In genomic region chr7:69947998-69948397, GRCh38 we compare ENCODE assay signal across 15 cellular contexts.
DNase-seq lines count a peak whose midpoint lies in the region; ATAC-seq, FAIRE-seq and TF ChIP-seq lines count a peak whose summit lies in the region.
"Had no signal": no experiment of that assay in that cellular context is flagged by ENCODE, and none has a peak within 500 bp of the region (broad histone marks: within the 10 kb centered on the region; RNA-seq: fewer than 3 reads in every experiment).

No MANE protein-coding gene starts in this region.

- no peak overlapping the region for H3K4me2 ChIP-seq in PC-3 (ENCODE audit: low read length)
- H3K4me2 ChIP-seq: BLaER1 treated with 17β-estradiol and CSF1 and Interleukin-3, amounts not matched to agents 10 nM and 100 nM had no signal

- no peak overlapping the region for H2AFZ ChIP-seq in PC-3 (ENCODE audit: low read length)

- TF ChIP-seq CTCF in D721Med (IDR thresholded peaks at IDR 0.05; ENCODE audit: insufficient read depth, missing control alignments) (no peak), left lung (IDR thresholded peaks at IDR 0.05) (no peak), PC-3 (conservative IDR thresholded peaks at IDR 0.05; ENCODE audit: low read depth, low read length) (no peak)

- no peaks in the 10 kb centered on the region for H3K4me1 Mint-ChIP-seq in activated T-helper 1 cell treated with anti-CD3 and anti-CD28 coated beads, Interleukin-12 subunit alpha, Interleukin-12 subunit beta, Interleukin-2, Interleukin-4 antibody, amounts not matched to agents 30 ng/mL and 10 ng/mL and 1 ng/mL, durations not matched to agents 14 hours and 24 hours and 36 hours (ENCODE audit: low read depth)
- H3K4me1 Mint-ChIP-seq: CD8-positive, alpha-beta memory T cell had no signal

- H3K27ac ChIP-seq in left lung (no peak overlapping the region), PC-3 (ENCODE audit: low read length) (no peak overlapping the region)
- H3K27ac ChIP-seq: BLaER1 treated with 17β-estradiol and CSF1 and Interleukin-3, amounts not matched to agents 10 nM and 100 nM had no signal

- CTCF ChIA-PET in PC-3 (lab: Charles Lee): no interaction called here

- no peaks in the 10 kb centered on the region for H3K36me3 Mint-ChIP-seq in activated T-helper 1 cell treated with anti-CD3 and anti-CD28 coated beads, Interleukin-12 subunit alpha, Interleukin-12 subunit beta, Interleukin-2, Interleukin-4 antibody, amounts not matched to agents 30 ng/mL and 10 ng/mL and 1 ng/mL, durations not matched to agents 14 hours and 24 hours and 36 hours (ENCODE audit: low read depth)

- H3K4me1 ChIP-seq in left lung (no peaks in the 10 kb centered on the region), PC-3 (ENCODE audit: insufficient read depth, low read length) (no peaks in the 10 kb centered on the region)

- H3K27ac Mint-ChIP-seq in activated T-helper 1 cell treated with anti-CD3 and anti-CD28 coated beads, Interleukin-12 subunit alpha, Interleukin-12 subunit beta, Interleukin-2, Interleukin-4 antibody, amounts not matched to agents 30 ng/mL and 10 ng/mL and 1 ng/mL, durations not matched to agents 14 hours and 24 hours and 36 hours: no peak overlapping the region
- H3K27ac Mint-ChIP-seq: B cell; CD8-positive, alpha-beta memory T cell; H9 had no signal

- no peaks in the 10 kb centered on the region for H3K9me3 Mint-ChIP-seq in activated T-helper 1 cell treated with anti-CD3 and anti-CD28 coated beads, Interleukin-12 subunit alpha, Interleukin-12 subunit beta, Interleukin-2, Interleukin-4 antibody, amounts not matched to agents 30 ng/mL and 10 ng/mL and 1 ng/mL, durations not matched to agents 14 hours and 24 hours and 36 hours
- H3K9me3 Mint-ChIP-seq: CD8-positive, alpha-beta memory T cell; H9 had no signal

- H3K79me2 ChIP-seq in PC-3 (ENCODE audit: low read length): no peaks in the 10 kb centered on the region

- FAIRE-seq in D721Med (lab: Jason Lieb, UNC): peak; percentile 58
- FAIRE-seq: H1 had no signal

- H3K9ac ChIP-seq in PC-3 (ENCODE audit: low read length): no peak overlapping the region
- H3K9ac ChIP-seq: BLaER1 treated with 17β-estradiol and CSF1 and Interleukin-3, amounts not matched to agents 10 nM and 100 nM had no signal

- H4K20me1 ChIP-seq in PC-3 (ENCODE audit: low read length): no peaks in the 10 kb centered on the region

- peak; percentile 79 for ATAC-seq in left lung
- no peak for ATAC-seq in PC-3

- no peaks in the 10 kb centered on the region for H3K27me3 Mint-ChIP-seq in activated T-helper 1 cell treated with anti-CD3 and anti-CD28 coated beads, Interleukin-12 subunit alpha, Interleukin-12 subunit beta, Interleukin-2, Interleukin-4 antibody, amounts not matched to agents 30 ng/mL and 10 ng/mL and 1 ng/mL, durations not matched to agents 14 hours and 24 hours and 36 hours (ENCODE audit: insufficient read depth)
- H3K27me3 Mint-ChIP-seq: B cell had no signal

- H3K36me3 ChIP-seq in left lung (no peaks in the 10 kb centered on the region), PC-3 (ENCODE audit: low read depth, low read length) (no peaks in the 10 kb centered on the region)
- H3K36me3 ChIP-seq: BLaER1 treated with 17β-estradiol and CSF1 and Interleukin-3, amounts not matched to agents 10 nM and 100 nM had no signal

- H3F3A ChIP-seq in PC-3 (ENCODE audit: low read length, unreplicated experiment): no peaks in the 10 kb centered on the region

- DNase-seq in D721Med (ENCODE audit: insufficient read length, low spot score) (no peak), DMS79 treated with DMSO at 0.1 percent for 48 hours (lab: John Stamatoyannopoulos, UW) (peak; percentile 72), NCI-H524 treated with DMSO at 0.1 percent for 48 hours (lab: John Stamatoyannopoulos, UW) (peak; percentile 53), left lung (no peak), PC-3 (no peak), NCI-H2227 treated with DMSO at 0.1 percent for 48 hours (lab: John Stamatoyannopoulos, UW) (no peak)
- no peak for DNase-seq in activated T-helper 1 cell treated with anti-CD3 and anti-CD28 coated beads, Interleukin-12 subunit alpha, Interleukin-12 subunit beta, Interleukin-2, Interleukin-4 antibody, amounts not matched to agents 30 ng/mL and 10 ng/mL and 1 ng/mL, durations not matched to agents 14 hours and 24 hours and 36 hours (ENCODE audit: low spot score)
- DNase-seq in activated naive CD4-positive, alpha-beta T cell (lab: John Stamatoyannopoulos, UW): no peak
- DNase-seq: CD8-positive, alpha-beta memory T cell; COR-L47; GF-D8; H9 had no signal

- H3K4me3 ChIP-seq in left lung (no peak overlapping the region), PC-3 (ENCODE audit: low read length) (no peak overlapping the region)
- H3K4me3 ChIP-seq: BLaER1 treated with 17β-estradiol and CSF1 and Interleukin-3, amounts not matched to agents 10 nM and 100 nM had no signal

- no TSS peak for BruUV-seq in PC-3 (replicated peaks; lab: Mats Ljungman, UMichigan)

- POLR2A ChIA-PET in PC-3 (lab: Charles Lee; ENCODE audit: unreplicated experiment): no interaction called here

- H3K4me3 Mint-ChIP-seq in activated T-helper 1 cell treated with anti-CD3 and anti-CD28 coated beads, Interleukin-12 subunit alpha, Interleukin-12 subunit beta, Interleukin-2, Interleukin-4 antibody, amounts not matched to agents 30 ng/mL and 10 ng/mL and 1 ng/mL, durations not matched to agents 14 hours and 24 hours and 36 hours: no peak overlapping the region
- H3K4me3 Mint-ChIP-seq: B cell; CD8-positive, alpha-beta memory T cell; H9 had no signal

- intact Hi-C loops in left lung (cut with DNase I) (no loop called here), PC-3 (cut with micrococcal nuclease) (no loop called here)
- intact Hi-C loops in activated T-helper 1 cell treated with anti-CD3 and anti-CD28 coated beads, Interleukin-12 subunit alpha, Interleukin-12 subunit beta, Interleukin-2, Interleukin-4 antibody, amounts not matched to agents 30 ng/mL and 10 ng/mL and 1 ng/mL, durations not matched to agents 14 hours and 24 hours and 36 hours (cut with micrococcal nuclease): no loop called here

- H3K9me3 ChIP-seq in left lung (no peaks in the 10 kb centered on the region), PC-3 (ENCODE audit: low read length) (0 out of 2 replicates have a peak, but pooled peaks cover 5% of the 10 kb centered on the region)

- no peaks in the 10 kb centered on the region for H3K27me3 ChIP-seq in left lung
- H3K27me3 ChIP-seq in PC-3 (ENCODE audit: low read length): no peaks in the 10 kb centered on the region
- H3K27me3 ChIP-seq: BLaER1 treated with 17β-estradiol and CSF1 and Interleukin-3, amounts not matched to agents 10 nM and 100 nM had no signal

- no peaks in the 10 kb centered on the region for H3K9me2 ChIP-seq in PC-3 (replicated peaks; ENCODE audit: low read length)

Comparison
In these comparisons a context has a peak if more than half of its experiments do, and no peak if none do; other contexts are left out.
1. DNase-seq: peak in DMS79 treated with DMSO at 0.1 percent for 48 hours (single experiment) and NCI-H524 treated with DMSO at 0.1 percent for 48 hours (single experiment); none in D721Med (single experiment), left lung (0 of 2), PC-3 (single experiment), NCI-H2227 treated with DMSO at 0.1 percent for 48 hours (single experiment), activated T-helper 1 cell treated with anti-CD3 and anti-CD28 coated beads, Interleukin-12 subunit alpha, Interleukin-12 subunit beta, Interleukin-2, Interleukin-4 antibody, amounts not matched to agents 30 ng/mL and 10 ng/mL and 1 ng/mL, durations not matched to agents 14 hours and 24 hours and 36 hours (single experiment) and activated naive CD4-positive, alpha-beta T cell (0 of 4).